Comparison of ENCODE assay signal across 1 cellular context in the genomic region with DNA sequence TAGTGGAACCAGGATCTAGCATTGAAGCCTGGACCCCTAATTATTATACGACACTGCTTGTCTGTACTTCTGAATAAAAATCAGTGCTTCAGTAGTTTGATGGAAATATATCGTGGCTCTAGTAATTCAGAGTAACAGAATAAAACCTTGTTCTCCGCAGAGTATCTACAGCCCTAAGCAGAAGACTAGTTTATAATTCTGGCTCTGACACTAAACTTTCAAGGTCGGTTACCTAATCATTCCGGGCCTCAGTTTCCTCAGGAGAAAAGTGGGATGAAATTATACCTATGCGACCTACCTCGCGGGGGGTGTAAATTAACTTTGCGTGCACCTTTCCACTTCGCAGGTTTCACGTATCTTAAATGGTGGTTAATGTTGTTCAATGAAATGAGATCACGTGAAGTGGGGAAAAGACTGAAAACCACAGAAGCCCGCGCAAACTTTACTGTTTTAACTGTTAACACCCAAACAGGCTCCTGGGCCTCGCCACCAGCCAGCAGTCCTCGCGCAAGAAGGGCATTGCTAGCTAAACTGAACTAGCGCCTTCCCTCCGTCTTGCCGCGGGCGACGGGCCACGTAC.
A peak's percentile ranks its signal among the peaks of the same experiment; 100 is the strongest.
TF ChIP-seq lines count a peak whose summit lies in the region.

No MANE protein-coding gene starts in this region.

TF ChIP-seq in HepG2, 621 proteins besides CTCF, POLR2A, EP300 and RAD21 (continued from another document):
- TF ChIP-seq, protein P1, sequence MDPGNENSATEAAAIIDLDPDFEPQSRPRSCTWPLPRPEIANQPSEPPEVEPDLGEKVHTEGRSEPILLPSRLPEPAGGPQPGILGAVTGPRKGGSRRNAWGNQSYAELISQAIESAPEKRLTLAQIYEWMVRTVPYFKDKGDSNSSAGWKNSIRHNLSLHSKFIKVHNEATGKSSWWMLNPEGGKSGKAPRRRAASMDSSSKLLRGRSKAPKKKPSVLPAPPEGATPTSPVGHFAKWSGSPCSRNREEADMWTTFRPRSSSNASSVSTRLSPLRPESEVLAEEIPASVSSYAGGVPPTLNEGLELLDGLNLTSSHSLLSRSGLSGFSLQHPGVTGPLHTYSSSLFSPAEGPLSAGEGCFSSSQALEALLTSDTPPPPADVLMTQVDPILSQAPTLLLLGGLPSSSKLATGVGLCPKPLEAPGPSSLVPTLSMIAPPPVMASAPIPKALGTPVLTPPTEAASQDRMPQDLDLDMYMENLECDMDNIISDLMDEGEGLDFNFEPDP (CRISPR knock-in tag; conservative IDR thresholded peaks at IDR 0.05): no peak
- TF ChIP-seq HOXD1 (CRISPR knock-in tag; IDR thresholded peaks at IDR 0.05): no peak
- TF ChIP-seq, protein P2, sequence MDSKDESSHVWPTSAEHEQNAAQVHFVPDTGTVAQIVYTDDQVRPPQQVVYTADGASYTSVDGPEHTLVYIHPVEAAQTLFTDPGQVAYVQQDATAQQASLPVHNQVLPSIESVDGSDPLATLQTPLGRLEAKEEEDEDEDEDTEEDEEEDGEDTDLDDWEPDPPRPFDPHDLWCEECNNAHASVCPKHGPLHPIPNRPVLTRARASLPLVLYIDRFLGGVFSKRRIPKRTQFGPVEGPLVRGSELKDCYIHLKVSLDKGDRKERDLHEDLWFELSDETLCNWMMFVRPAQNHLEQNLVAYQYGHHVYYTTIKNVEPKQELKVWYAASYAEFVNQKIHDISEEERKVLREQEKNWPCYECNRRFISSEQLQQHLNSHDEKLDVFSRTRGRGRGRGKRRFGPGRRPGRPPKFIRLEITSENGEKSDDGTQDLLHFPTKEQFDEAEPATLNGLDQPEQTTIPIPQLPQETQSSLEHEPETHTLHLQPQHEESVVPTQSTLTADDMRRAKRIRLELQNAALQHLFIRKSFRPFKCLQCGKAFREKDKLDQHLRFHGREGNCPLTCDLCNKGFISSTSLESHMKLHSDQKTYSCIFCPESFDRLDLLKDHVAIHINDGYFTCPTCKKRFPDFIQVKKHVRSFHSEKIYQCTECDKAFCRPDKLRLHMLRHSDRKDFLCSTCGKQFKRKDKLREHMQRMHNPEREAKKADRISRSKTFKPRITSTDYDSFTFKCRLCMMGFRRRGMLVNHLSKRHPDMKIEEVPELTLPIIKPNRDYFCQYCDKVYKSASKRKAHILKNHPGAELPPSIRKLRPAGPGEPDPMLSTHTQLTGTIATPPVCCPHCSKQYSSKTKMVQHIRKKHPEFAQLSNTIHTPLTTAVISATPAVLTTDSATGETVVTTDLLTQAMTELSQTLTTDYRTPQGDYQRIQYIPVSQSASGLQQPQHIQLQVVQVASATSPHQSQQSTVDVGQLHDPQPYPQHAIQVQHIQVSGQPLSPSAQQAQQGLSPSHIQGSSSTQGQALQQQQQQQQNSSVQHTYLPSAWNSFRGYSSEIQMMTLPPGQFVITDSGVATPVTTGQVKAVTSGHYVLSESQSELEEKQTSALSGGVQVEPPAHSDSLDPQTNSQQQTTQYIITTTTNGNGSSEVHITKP (CRISPR knock-in tag; IDR thresholded peaks at IDR 0.05; ENCODE audit: low read depth): no peak
- TF ChIP-seq SRF (IDR thresholded peaks at IDR 0.05; ENCODE audit: low read depth, low read length): no peak
- no peak for TF ChIP-seq SIX1 (CRISPR knock-in tag; IDR thresholded peaks at IDR 0.05; ENCODE audit: borderline replicate concordance)
- no peak for TF ChIP-seq ZNF781 (CRISPR knock-in tag; IDR thresholded peaks at IDR 0.05; ENCODE audit: borderline replicate concordance, not compliant biosample characterization)
- TF ChIP-seq ZNF329 (CRISPR knock-in tag; IDR thresholded peaks at IDR 0.05; ENCODE audit: low read depth): no peak
- no peak for TF ChIP-seq ZNF883 (CRISPR knock-in tag; IDR thresholded peaks at IDR 0.05; ENCODE audit: not compliant biosample characterization)
- TF ChIP-seq ZNF274 (CRISPR knock-in tag; IDR thresholded peaks at IDR 0.05): no peak
- TF ChIP-seq ZNF431 (CRISPR knock-in tag; IDR thresholded peaks at IDR 0.05; ENCODE audit: borderline replicate concordance, low read depth): no peak
- TF ChIP-seq ZNF501 (CRISPR knock-in tag; IDR thresholded peaks at IDR 0.05): no peak
- TF ChIP-seq, protein P3, sequence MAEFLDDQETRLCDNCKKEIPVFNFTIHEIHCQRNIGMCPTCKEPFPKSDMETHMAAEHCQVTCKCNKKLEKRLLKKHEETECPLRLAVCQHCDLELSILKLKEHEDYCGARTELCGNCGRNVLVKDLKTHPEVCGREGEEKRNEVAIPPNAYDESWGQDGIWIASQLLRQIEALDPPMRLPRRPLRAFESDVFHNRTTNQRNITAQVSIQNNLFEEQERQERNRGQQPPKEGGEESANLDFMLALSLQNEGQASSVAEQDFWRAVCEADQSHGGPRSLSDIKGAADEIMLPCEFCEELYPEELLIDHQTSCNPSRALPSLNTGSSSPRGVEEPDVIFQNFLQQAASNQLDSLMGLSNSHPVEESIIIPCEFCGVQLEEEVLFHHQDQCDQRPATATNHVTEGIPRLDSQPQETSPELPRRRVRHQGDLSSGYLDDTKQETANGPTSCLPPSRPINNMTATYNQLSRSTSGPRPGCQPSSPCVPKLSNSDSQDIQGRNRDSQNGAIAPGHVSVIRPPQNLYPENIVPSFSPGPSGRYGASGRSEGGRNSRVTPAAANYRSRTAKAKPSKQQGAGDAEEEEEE (CRISPR knock-in tag; IDR thresholded peaks at IDR 0.05; ENCODE audit: borderline replicate concordance): no peak
- no peak for TF ChIP-seq CENPT (CRISPR knock-in tag; IDR thresholded peaks at IDR 0.05; ENCODE audit: low read depth)
- TF ChIP-seq RFX5 (IDR thresholded peaks at IDR 0.05; ENCODE audit: low read depth, low read length): no peak
- TF ChIP-seq, protein P4, sequence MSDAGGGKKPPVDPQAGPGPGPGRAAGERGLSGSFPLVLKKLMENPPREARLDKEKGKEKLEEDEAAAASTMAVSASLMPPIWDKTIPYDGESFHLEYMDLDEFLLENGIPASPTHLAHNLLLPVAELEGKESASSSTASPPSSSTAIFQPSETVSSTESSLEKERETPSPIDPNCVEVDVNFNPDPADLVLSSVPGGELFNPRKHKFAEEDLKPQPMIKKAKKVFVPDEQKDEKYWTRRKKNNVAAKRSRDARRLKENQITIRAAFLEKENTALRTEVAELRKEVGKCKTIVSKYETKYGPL (CRISPR knock-in tag; IDR thresholded peaks at IDR 0.05): 0 out of 2 replicates have a peak, but pooled peaks have one; percentile 16
- no peak for TF ChIP-seq KDM2A (CRISPR knock-in tag; IDR thresholded peaks at IDR 0.05; ENCODE audit: borderline replicate concordance, low read depth)
- TF ChIP-seq ZNF549 (CRISPR knock-in tag; IDR thresholded peaks at IDR 0.05): no peak
- TF ChIP-seq ZNF546 (CRISPR knock-in tag; conservative IDR thresholded peaks at IDR 0.05): 0 out of 2 replicates have a peak, but pooled peaks have one; percentile 3
- TF ChIP-seq, protein P5, sequence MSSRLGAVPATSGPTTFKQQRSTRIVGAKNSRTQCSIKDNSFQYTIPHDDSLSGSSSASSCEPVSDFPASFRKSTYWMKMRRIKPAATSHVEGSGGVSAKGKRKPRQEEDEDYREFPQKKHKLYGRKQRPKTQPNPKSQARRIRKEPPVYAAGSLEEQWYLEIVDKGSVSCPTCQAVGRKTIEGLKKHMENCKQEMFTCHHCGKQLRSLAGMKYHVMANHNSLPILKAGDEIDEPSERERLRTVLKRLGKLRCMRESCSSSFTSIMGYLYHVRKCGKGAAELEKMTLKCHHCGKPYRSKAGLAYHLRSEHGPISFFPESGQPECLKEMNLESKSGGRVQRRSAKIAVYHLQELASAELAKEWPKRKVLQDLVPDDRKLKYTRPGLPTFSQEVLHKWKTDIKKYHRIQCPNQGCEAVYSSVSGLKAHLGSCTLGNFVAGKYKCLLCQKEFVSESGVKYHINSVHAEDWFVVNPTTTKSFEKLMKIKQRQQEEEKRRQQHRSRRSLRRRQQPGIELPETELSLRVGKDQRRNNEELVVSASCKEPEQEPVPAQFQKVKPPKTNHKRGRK (CRISPR knock-in tag; IDR thresholded peaks at IDR 0.05): peak; percentile 76; the same call in 1 of the 2 replicates
- TF ChIP-seq, protein P6, sequence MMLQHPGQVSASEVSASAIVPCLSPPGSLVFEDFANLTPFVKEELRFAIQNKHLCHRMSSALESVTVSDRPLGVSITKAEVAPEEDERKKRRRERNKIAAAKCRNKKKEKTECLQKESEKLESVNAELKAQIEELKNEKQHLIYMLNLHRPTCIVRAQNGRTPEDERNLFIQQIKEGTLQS (CRISPR knock-in tag; IDR thresholded peaks at IDR 0.05): no peak
- no peak for TF ChIP-seq IKZF1 (IDR thresholded peaks at IDR 0.05)
- no peak for TF ChIP-seq RXRA (CRISPR knock-in tag; IDR thresholded peaks at IDR 0.05)
